In genomic region chr1:20399606-20400180, GRCh38 we compare ENCODE assay signal across 18 cellular contexts.
A peak's percentile ranks its signal among the peaks of the same experiment; 100 is the strongest.
DNase-seq lines count a peak whose midpoint lies in the region; ATAC-seq, FAIRE-seq and TF ChIP-seq lines count a peak whose summit lies in the region.
"Had no signal": no experiment of that assay in that cellular context is flagged by ENCODE, and none has a peak within 500 bp of the region (broad histone marks: within the 10 kb centered on the region; RNA-seq: fewer than 3 reads in every experiment).

No MANE protein-coding gene starts in this region.

- H4K20me1 ChIP-seq in keratinocyte (ENCODE audit: control insufficient read depth, extremely low read depth, insufficient read depth, low read length): no peaks in the 10 kb centered on the region

- dilution Hi-C loops in keratinocyte (cut with MboI; ENCODE audit: extremely low pct_ligation_motif_present, low sequenced_read_pairs): no loop called here

- peaks cover 7% of the 10 kb centered on the region for H3K4me1 ChIP-seq in keratinocyte (ENCODE audit: control insufficient read depth, extremely low read depth, insufficient read depth, low read length)

- no peak overlapping the region for H3K4me3 ChIP-seq in keratinocyte (ENCODE audit: control insufficient read depth in 2 of 3, extremely low read depth in 1 of 3, insufficient read depth in 2 of 3, low read depth in 1 of 3, low read length in 3 of 3)
- H3K4me3 ChIP-seq: BLaER1 treated with 17β-estradiol and CSF1 and Interleukin-3, amounts not matched to agents 10 nM and 100 nM; PC-9; SK-N-MC had no signal

- no peak overlapping the region for H2AFZ ChIP-seq in keratinocyte (ENCODE audit: control insufficient read depth, low read length)
- H2AFZ ChIP-seq: PC-9 had no signal

- TF ChIP-seq CTCF in keratinocyte (optimal IDR thresholded peaks at IDR 0.05 in 1 of 3, IDR thresholded peaks at IDR 0.05 in 1 of 3, conservative IDR thresholded peaks at IDR 0.05 in 1 of 3; ENCODE audit: extremely low read depth in 1 of 3, insufficient read depth in 2 of 3, low read length in 3 of 3): no peak

- H3K36me3 ChIP-seq in keratinocyte (ENCODE audit: control insufficient read depth in 2 of 2, extremely low read depth in 1 of 2, insufficient read depth in 2 of 2, low read length in 2 of 2): no peaks in the 10 kb centered on the region
- H3K36me3 ChIP-seq: BLaER1 treated with 17β-estradiol and CSF1 and Interleukin-3, amounts not matched to agents 10 nM and 100 nM had no signal

- FAIRE-seq in keratinocyte (lab: Jason Lieb, UNC) (no peak), H54 (lab: Jason Lieb, UNC) (no peak)

- H3K27me3 ChIP-seq in keratinocyte (ENCODE audit: control insufficient read depth, extremely low read depth, insufficient read depth, low read length): peaks cover 11% of the 10 kb centered on the region
- H3K27me3 ChIP-seq: BLaER1 treated with 17β-estradiol and CSF1 and Interleukin-3, amounts not matched to agents 10 nM and 100 nM had no signal

- peaks cover 2% of the 10 kb centered on the region for H3K9me3 ChIP-seq in keratinocyte (ENCODE audit: control insufficient read depth, low read depth, low read length)

- no peaks in the 10 kb centered on the region for H3K9me1 ChIP-seq in keratinocyte (ENCODE audit: control insufficient read depth, extremely low read depth, insufficient read depth, low read length)

- TF ChIP-seq POLR2A in H54 (IDR thresholded peaks at IDR 0.05; ENCODE audit: low read depth, low read length): no peak

- H3K27ac ChIP-seq in angular gyrus (ENCODE audit: low read depth, low read length): peak overlapping the region; percentile 13
- no peak overlapping the region for H3K27ac ChIP-seq in keratinocyte (ENCODE audit: control insufficient read depth, insufficient read depth, low read length)
- H3K27ac ChIP-seq: 22Rv1; BLaER1 treated with 17β-estradiol and CSF1 and Interleukin-3, amounts not matched to agents 10 nM and 100 nM; PC-9; SK-N-MC had no signal

- H3K9ac ChIP-seq in keratinocyte (ENCODE audit: control insufficient read depth, extremely low read depth, insufficient read depth, low read length): no peak overlapping the region
- H3K9ac ChIP-seq: BLaER1 treated with 17β-estradiol and CSF1 and Interleukin-3, amounts not matched to agents 10 nM and 100 nM had no signal

- peak; percentile 3 for DNase-seq in activated CD4-positive, CD25-positive, alpha-beta regulatory T cell treated with anti-CD3 and anti-CD28 coated beads, Interleukin-2, amount 50 U/mL, for 72 hours
- no peak for DNase-seq in activated CD4-positive, CD25-positive, alpha-beta regulatory T cell (lab: John Stamatoyannopoulos, UW)
- DNase-seq in keratinocyte (ENCODE audit: low read depth, low spot score): no peak
- no peak for DNase-seq in SW480 (ENCODE audit: low spot score)
- no peak for DNase-seq in H54 (ENCODE audit: insufficient read length, low spot score)
- DNase-seq in NOMO-1 treated with DMSO at 0.1 percent for 48 hours (lab: John Stamatoyannopoulos, UW; ENCODE audit: unreplicated experiment): no peak
- DNase-seq: Karpas-422, MV-4-11, NCI-H1436, NCI-H2081 treated with DMSO at 0.1 percent for 48 hours, NCI-H226, NCI-H526, PC-9 had no signal

- H3K79me2 ChIP-seq in keratinocyte (ENCODE audit: control insufficient read depth, insufficient read depth, low read length): no peaks in the 10 kb centered on the region

- no peak for ATAC-seq in GM21390 (IDR thresholded peaks at IDR 0.05; ENCODE audit: unreplicated experiment)

- H3K4me2 ChIP-seq in keratinocyte (ENCODE audit: control insufficient read depth, extremely low read depth, insufficient read depth, low read depth, low read length): peak overlapping the region; percentile 17
- H3K4me2 ChIP-seq: BLaER1 treated with 17β-estradiol and CSF1 and Interleukin-3, amounts not matched to agents 10 nM and 100 nM; PC-9 had no signal
